In genomic region chr9:116000748-116001329, GRCh38 we compare ENCODE assay signal across 8 cellular contexts.
DNase-seq lines count a peak whose midpoint lies in the region; ATAC-seq and TF ChIP-seq lines count a peak whose summit lies in the region.

No MANE protein-coding gene starts in this region.

- ATAC-seq in GM18861 (IDR thresholded peaks at IDR 0.05; ENCODE audit: unreplicated experiment) (peak; percentile 75), HG02642 (IDR thresholded peaks at IDR 0.05; ENCODE audit: poor library complexity, unreplicated experiment) (no peak)

- H3K27me3 ChIP-seq in dorsolateral prefrontal cortex (peaks cover 0 to 8% (median 0%) of the 10 kb centered on the region in 45 donors), stomach (no peaks in the 10 kb centered on the region), sigmoid colon (no peaks in the 10 kb centered on the region)

- in situ Hi-C loops in KBM-7 (cut with MboI; ENCODE audit: low pct_unique_long_range_greater_than_20kb, low sequenced_read_pairs), result no loop called here

- TF ChIP-seq EP300 in stomach (IDR thresholded peaks at IDR 0.05) (no peak), sigmoid colon (IDR thresholded peaks at IDR 0.05) (no peak)

- no peaks in the 10 kb centered on the region for H3K4me1 ChIP-seq in stomach
- no peaks in the 10 kb centered on the region for H3K4me1 ChIP-seq in sigmoid colon

- intact Hi-C loops in dorsolateral prefrontal cortex (cut with DNase I), result no loop called here
- intact Hi-C loops in stomach (cut with DNase I; ENCODE audit: low total_unique reads), result no loop called here
- intact Hi-C loops in sigmoid colon (cut with DNase I), result no loop called here

- H3K27ac ChIP-seq in dorsolateral prefrontal cortex (no peak overlapping the region), stomach (no peak overlapping the region), sigmoid colon (no peak overlapping the region)

- H3K36me3 ChIP-seq in stomach, result no peaks in the 10 kb centered on the region
- H3K36me3 ChIP-seq in sigmoid colon, result no peaks in the 10 kb centered on the region

- TF ChIP-seq CTCF in AG09319 (IDR thresholded peaks at IDR 0.05; ENCODE audit: low read depth, low read length) (peak; percentile 11), dorsolateral prefrontal cortex (IDR thresholded peaks at IDR 0.05 in 54 of 56, conservative IDR thresholded peaks at IDR 0.05 in 2 of 56; ENCODE audit: low read depth in 1 of 56, partially characterized antibody in 56 of 56) (peak in 48 of 56 donors; percentile 8 to 49 (median 35)), stomach (IDR thresholded peaks at IDR 0.05) (peak in 1 of 7 experiments; percentile 31), sigmoid colon (IDR thresholded peaks at IDR 0.05) (no peak)

- 67 to 76% (median 71%) methylated on average over 4 of the region's 4 CpGs for WGBS in stomach, 5 donors
- 64 to 65% methylated on average over 4 of the region's 4 CpGs for WGBS in sigmoid colon, 2 donors

- DNase-seq in AG09319 (ENCODE audit: extremely low read depth, low read depth), result no peak
- DNase-seq in KBM-7, result peak; percentile 35
- no peak for DNase-seq in dorsolateral prefrontal cortex
- peak; percentile 26 for DNase-seq in stomach
- no peak for DNase-seq in epidermal melanocyte (ENCODE audit: insufficient read length, low spot score)
- DNase-seq in sigmoid colon, result no peak

- H3K9me3 ChIP-seq in stomach, result no peaks in the 10 kb centered on the region
- H3K9me3 ChIP-seq in sigmoid colon, result no peaks in the 10 kb centered on the region

- TF ChIP-seq POLR2A in stomach (IDR thresholded peaks at IDR 0.05) (no peak), sigmoid colon (IDR thresholded peaks at IDR 0.05) (no peak)

- H3K4me3 ChIP-seq in dorsolateral prefrontal cortex, result no peak overlapping the region
- no peak overlapping the region for H3K4me3 ChIP-seq in stomach
- no peak overlapping the region for H3K4me3 ChIP-seq in sigmoid colon

Comparison
In these comparisons a context has a peak if more than half of its experiments do, and no peak if none do; other contexts are left out.
1. DNase-seq: peak in KBM-7 (single experiment) and stomach (single experiment); none in AG09319 (single experiment), dorsolateral prefrontal cortex (0 of 10), epidermal melanocyte (single experiment) and sigmoid colon (single experiment).
2. CTCF ChIP-seq: peak in AG09319 (single experiment) and dorsolateral prefrontal cortex (48 of 56); none in sigmoid colon (0 of 4).